16 cellular contexts compared by ENCODE assay signal in genomic region chr11:28466506-28466905, GRCh38.
DNase-seq lines count a peak whose midpoint lies in the region; TF ChIP-seq lines count a peak whose summit lies in the region.
"Had no signal": no experiment of that assay in that cellular context is flagged by ENCODE, and none has a peak within 500 bp of the region (broad histone marks: within the 10 kb centered on the region; RNA-seq: fewer than 3 reads in every experiment).

No MANE protein-coding gene starts in this region.

- H3K9me3 ChIP-seq in SJSA1 (replicated peaks) (no peaks in the 10 kb centered on the region), trophoblast cell (ENCODE audit: insufficient read depth, low read depth, low read length) (no peaks in the 10 kb centered on the region), stomach (no peaks in the 10 kb centered on the region)
- H3K9me3 ChIP-seq: A549, BLaER1 had no signal

- no peak overlapping the region for H3K9ac ChIP-seq in trophoblast cell (ENCODE audit: low read length)
- H3K9ac ChIP-seq: BLaER1 had no signal

- no peak overlapping the region for H4K8ac ChIP-seq in trophoblast cell (ENCODE audit: low read depth, low read length)

- no peak for TF ChIP-seq EP300 in stomach (IDR thresholded peaks at IDR 0.05)

- H3K18ac ChIP-seq in trophoblast cell (ENCODE audit: low read length): no peak overlapping the region

- no peak overlapping the region for H3K4ac ChIP-seq in trophoblast cell (ENCODE audit: low read depth, low read length)

- H3K36me3 ChIP-seq in SJSA1 (no peaks in the 10 kb centered on the region), trophoblast cell (ENCODE audit: control insufficient read depth in 1 of 2, insufficient read depth in 2 of 2, low read length in 2 of 2) (no peaks in the 10 kb centered on the region), stomach (no peaks in the 10 kb centered on the region)
- H3K36me3 ChIP-seq: BLaER1 had no signal

- no peaks in the 10 kb centered on the region for H3K36me3 Mint-ChIP-seq in mesothelial cell of epicardium
- H3K36me3 Mint-ChIP-seq in activated T-helper 2 cell treated with anti-CD3 and anti-CD28 coated beads, Interferon-gamma antibody, Interleukin-2, Interleukin-4, amounts not matched to agents 10 μg/mL and 5 μg/mL and 100 μg/mL, durations not matched to agents 14 hours and 24 hours and 36 hours (ENCODE audit: low read depth): no peaks in the 10 kb centered on the region
- H3K36me3 Mint-ChIP-seq: CD14-positive monocyte; CD4-positive, alpha-beta memory T cell had no signal

- no peak overlapping the region for H4K12ac ChIP-seq in trophoblast cell (ENCODE audit: low read depth, low read length)

- intact Hi-C loops in activated T-helper 2 cell treated with anti-CD3 and anti-CD28 coated beads, Interferon-gamma antibody, Interleukin-2, Interleukin-4, amounts not matched to agents 10 μg/mL and 5 μg/mL and 100 μg/mL, durations not matched to agents 14 hours and 24 hours and 36 hours (cut with micrococcal nuclease): no loop called here
- intact Hi-C loops in stomach (cut with DNase I; ENCODE audit: low total_unique reads): no loop called here

- TF ChIP-seq CTCF in mesothelial cell of epicardium (IDR thresholded peaks at IDR 0.05; ENCODE audit: unreplicated experiment) (no peak), stomach (IDR thresholded peaks at IDR 0.05) (no peak)

- WGBS in trophoblast cell (ENCODE audit: extremely low coverage, insufficient coverage, insufficient read length): no CpG with 5 or more reads among the region's 7 CpGs
- WGBS in stomach, 5 donors: 90 to 99% (median 97%) methylated on average over 7 of the region's 7 CpGs

- DNase-seq in EH (ENCODE audit: low read depth) (peak; percentile 26), SJSA1 (ENCODE audit: low read depth in 1 of 2, low spot score in 2 of 2) (peak; percentile 80 to 89), mesothelial cell of epicardium (ENCODE audit: low spot score in 2 of 2, unreplicated experiment in 2 of 2) (no peak), trophoblast cell (peak; percentile 32 to 55), GM19238 (ENCODE audit: insufficient read length, low spot score) (no peak), stomach (no peak)
- no peak for DNase-seq in activated T-helper 2 cell treated with anti-CD3 and anti-CD28 coated beads, Interferon-gamma antibody, Interleukin-2, Interleukin-4, amounts not matched to agents 10 μg/mL and 5 μg/mL and 100 μg/mL, durations not matched to agents 14 hours and 24 hours and 36 hours (ENCODE audit: low spot score)
- DNase-seq: CD4-positive, alpha-beta memory T cell; DMS153; DMS79; HCEC 1CT had no signal

- H2BK12ac ChIP-seq in trophoblast cell (ENCODE audit: low read length): no peak overlapping the region

- no peak overlapping the region for H2AFZ ChIP-seq in trophoblast cell (ENCODE audit: insufficient read depth, low read length, poor library complexity)

- no peak overlapping the region for H3K4me2 ChIP-seq in trophoblast cell (ENCODE audit: low read length)
- H3K4me2 ChIP-seq: A549, BLaER1 had no signal

- H3K79me1 ChIP-seq in trophoblast cell (ENCODE audit: low read length): no peaks in the 10 kb centered on the region

- no peak overlapping the region for H3K14ac ChIP-seq in trophoblast cell (ENCODE audit: low read length)

- H3K4me3 Mint-ChIP-seq in mesothelial cell of epicardium: no peak overlapping the region
- H3K4me3 Mint-ChIP-seq in activated T-helper 2 cell treated with anti-CD3 and anti-CD28 coated beads, Interferon-gamma antibody, Interleukin-2, Interleukin-4, amounts not matched to agents 10 μg/mL and 5 μg/mL and 100 μg/mL, durations not matched to agents 14 hours and 24 hours and 36 hours (ENCODE audit: low read depth): no peak overlapping the region
- H3K4me3 Mint-ChIP-seq: CD14-positive monocyte; CD4-positive, alpha-beta memory T cell had no signal

- H3K27me3 ChIP-seq in SJSA1 (replicated peaks) (no peaks in the 10 kb centered on the region), trophoblast cell (ENCODE audit: insufficient read depth, low read length) (no peaks in the 10 kb centered on the region), stomach (no peaks in the 10 kb centered on the region)
- H3K27me3 ChIP-seq: BLaER1 had no signal

- H2BK120ac ChIP-seq in trophoblast cell (ENCODE audit: insufficient read depth, low read length, poor library complexity): no peak overlapping the region

- H3K27ac ChIP-seq in SJSA1 (peak overlapping the region; percentile 88), trophoblast cell (ENCODE audit: low read depth, low read length) (no peak overlapping the region), stomach (no peak overlapping the region)
- H3K27ac ChIP-seq: 22Rv1, A549, BLaER1 had no signal

- TF ChIP-seq POLR2A in stomach (IDR thresholded peaks at IDR 0.05): no peak

- H3K27ac Mint-ChIP-seq in mesothelial cell of epicardium: peak overlapping the region; percentile 7
- H3K27ac Mint-ChIP-seq in activated T-helper 2 cell treated with anti-CD3 and anti-CD28 coated beads, Interferon-gamma antibody, Interleukin-2, Interleukin-4, amounts not matched to agents 10 μg/mL and 5 μg/mL and 100 μg/mL, durations not matched to agents 14 hours and 24 hours and 36 hours: no peak overlapping the region
- H3K27ac Mint-ChIP-seq: CD14-positive monocyte; CD4-positive, alpha-beta memory T cell had no signal

- peaks cover 4% of the 10 kb centered on the region for H3K4me1 Mint-ChIP-seq in mesothelial cell of epicardium
- no peaks in the 10 kb centered on the region for H3K4me1 Mint-ChIP-seq in activated T-helper 2 cell treated with anti-CD3 and anti-CD28 coated beads, Interferon-gamma antibody, Interleukin-2, Interleukin-4, amounts not matched to agents 10 μg/mL and 5 μg/mL and 100 μg/mL, durations not matched to agents 14 hours and 24 hours and 36 hours (ENCODE audit: low read depth)
- H3K4me1 Mint-ChIP-seq: CD14-positive monocyte; CD4-positive, alpha-beta memory T cell had no signal

- no peaks in the 10 kb centered on the region for H3K27me3 Mint-ChIP-seq in mesothelial cell of epicardium (ENCODE audit: low read depth)
- no peaks in the 10 kb centered on the region for H3K27me3 Mint-ChIP-seq in activated T-helper 2 cell treated with anti-CD3 and anti-CD28 coated beads, Interferon-gamma antibody, Interleukin-2, Interleukin-4, amounts not matched to agents 10 μg/mL and 5 μg/mL and 100 μg/mL, durations not matched to agents 14 hours and 24 hours and 36 hours (ENCODE audit: low read depth)

- no peaks in the 10 kb centered on the region for H3K79me2 ChIP-seq in trophoblast cell (ENCODE audit: control insufficient read depth, insufficient read depth, low read length, poor library complexity)

- H2BK5ac ChIP-seq in trophoblast cell (ENCODE audit: low read depth, low read length, poor library complexity): no peak overlapping the region

- no peak overlapping the region for H4K91ac ChIP-seq in trophoblast cell (ENCODE audit: low read depth, low read length)

- H3K23ac ChIP-seq in trophoblast cell (ENCODE audit: low read length): no peak overlapping the region

- peaks cover 4% of the 10 kb centered on the region for H3K9me3 Mint-ChIP-seq in mesothelial cell of epicardium
- no peaks in the 10 kb centered on the region for H3K9me3 Mint-ChIP-seq in activated T-helper 2 cell treated with anti-CD3 and anti-CD28 coated beads, Interferon-gamma antibody, Interleukin-2, Interleukin-4, amounts not matched to agents 10 μg/mL and 5 μg/mL and 100 μg/mL, durations not matched to agents 14 hours and 24 hours and 36 hours

- H2AK5ac ChIP-seq in trophoblast cell (ENCODE audit: low read length): no peak overlapping the region

- H3K4me3 ChIP-seq in SJSA1 (no peak overlapping the region), trophoblast cell (ENCODE audit: low read depth, low read length) (no peak overlapping the region), stomach (no peak overlapping the region)
- H3K4me3 ChIP-seq: A549, BLaER1, GM12878 had no signal

- H3K4me1 ChIP-seq in SJSA1 (replicated peaks) (peaks cover 49% of the 10 kb centered on the region), trophoblast cell (ENCODE audit: control insufficient read depth in 1 of 2, insufficient read depth in 2 of 2, low read length in 2 of 2) (peaks cover 7 to 11% of the 10 kb centered on the region in 2 experiments), stomach (no peaks in the 10 kb centered on the region)
- H3K4me1 ChIP-seq: BLaER1 had no signal

Comparison
In these comparisons a context has a peak if more than half of its experiments do, and no peak if none do; other contexts are left out.
1. DNase-seq: peak in EH (single experiment), SJSA1 (2 of 2) and trophoblast cell (2 of 2); none in mesothelial cell of epicardium (0 of 2), activated T-helper 2 cell treated with anti-CD3 and anti-CD28 coated beads, Interferon-gamma antibody, Interleukin-2, Interleukin-4, amounts not matched to agents 10 μg/mL and 5 μg/mL and 100 μg/mL, durations not matched to agents 14 hours and 24 hours and 36 hours (single experiment), GM19238 (single experiment) and stomach (single experiment).